In the genomic region with DNA sequence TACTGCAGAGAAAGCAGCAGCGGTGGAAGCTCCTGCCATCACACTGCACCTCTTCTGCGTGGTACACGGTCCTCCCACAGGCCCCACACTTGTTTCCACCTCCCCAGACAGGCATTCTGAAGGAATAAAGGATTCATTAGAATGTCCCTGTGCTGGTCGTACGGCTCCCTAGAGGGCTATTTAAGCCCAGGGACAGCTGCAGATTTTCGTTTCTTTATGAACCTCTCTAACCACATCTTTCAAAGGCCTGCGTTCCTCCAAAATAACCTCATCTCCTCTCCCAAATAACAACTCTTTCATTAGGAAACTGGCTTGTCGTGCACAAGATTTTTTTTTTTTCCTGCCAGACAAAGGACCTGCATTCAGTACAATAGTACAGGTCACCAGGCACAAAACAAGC, we compare ENCODE assay signal across 16 cellular contexts. TPM values are rescaled to one million over a fixed set of nuclear protein-coding genes. Genes with fewer than 3 reads are reported as not detected.
DNase-seq lines count a peak whose midpoint lies in the region; ATAC-seq and TF ChIP-seq lines count a peak whose summit lies in the region.
"Had no signal": no experiment of that assay in that cellular context is flagged by ENCODE, and none has a peak within 500 bp of the region (broad histone marks: within the 10 kb centered on the region; RNA-seq: fewer than 3 reads in every experiment).

No MANE protein-coding gene starts in this region.

- H3K9me3 ChIP-seq in neural progenitor cell (ENCODE audit: low read depth) = no peaks in the 10 kb centered on the region
- H3K9me3 ChIP-seq: heart right ventricle, lower lobe of right lung had no signal

- H3K27ac Mint-ChIP-seq in chondrocyte (ENCODE audit: unreplicated experiment) (peak overlapping the region; percentile 92), neural progenitor cell (peak overlapping the region; percentile 98)
- H3K27ac Mint-ChIP-seq: activated CD4-positive, alpha-beta T cell treated with anti-CD3 and anti-CD28 coated beads, Interleukin-2, amount 10 ng/mL, durations not matched to agents 24 days and 14 days; activated T-helper 17 cell treated with anti-CD3 and anti-CD28 coated beads, Interleukin-2, amount 50 U/mL, for 72 hours had no signal

- no peak overlapping the region for H2AFZ ChIP-seq in neural progenitor cell (replicated peaks)

- H3K36me3 ChIP-seq in neural progenitor cell = peaks cover 6% of the 10 kb centered on the region

- H3K36me3 Mint-ChIP-seq in chondrocyte (ENCODE audit: low read depth) (peaks cover 24% of the 10 kb centered on the region), neural progenitor cell (peaks cover 47% of the 10 kb centered on the region)

- no peak overlapping the region for H3K9ac ChIP-seq in neural progenitor cell

- H3F3A ChIP-seq in neural progenitor cell (ENCODE audit: low read depth) = peaks cover 34% of the 10 kb centered on the region

- H3K27me3 Mint-ChIP-seq in chondrocyte (ENCODE audit: low read depth) = no peaks in the 10 kb centered on the region
- peaks cover 3% of the 10 kb centered on the region for H3K27me3 Mint-ChIP-seq in neural progenitor cell (ENCODE audit: insufficient read depth, low read depth)

- peaks cover 10% of the 10 kb centered on the region for H4K20me1 ChIP-seq in neural progenitor cell (ENCODE audit: low read depth)

- H3K79me2 ChIP-seq in neural progenitor cell (ENCODE audit: low read depth) = peaks cover 75% of the 10 kb centered on the region

- H3K4me1 ChIP-seq in neural progenitor cell = peaks cover 60% of the 10 kb centered on the region
- H3K4me1 ChIP-seq: lower lobe of right lung had no signal

- H3K27me3 ChIP-seq in neural progenitor cell = no peaks in the 10 kb centered on the region
- H3K27me3 ChIP-seq: heart right ventricle had no signal

- DNase-seq in DMS 273 (lab: John Stamatoyannopoulos, UW; ENCODE audit: unreplicated experiment) (peak; percentile 35), NCI-H2171 (lab: John Stamatoyannopoulos, UW) (peak; percentile 18), chondrocyte (ENCODE audit: low spot score) (no peak), neural progenitor cell (ENCODE audit: low spot score) (peak; percentile 79), mucosa of gallbladder (ENCODE audit: low spot score) (no peak), HCEC 1CT (no peak), KG1 (lab: John Stamatoyannopoulos, UW) (no peak)
- DNase-seq: activated CD4-positive, alpha-beta T cell treated with anti-CD3 and anti-CD28 coated beads, Interleukin-2, amount 10 ng/mL, durations not matched to agents 24 days and 14 days; aorta; heart right ventricle; lower lobe of right lung; stimulated activated CD4-positive, alpha-beta T cell treated with anti-CD3 and anti-CD28 coated beads, Interleukin-4, amount 100 ng/mL, for 4 hours; stimulated activated naive CD8-positive, alpha-beta T cell treated with anti-CD3 and anti-CD28 coated beads, Interleukin-15, Interleukin-2, amounts not matched to agents 100 U/mL and 50 U/mL, for 24 hours had no signal

- no peak for ATAC-seq in HG03159 (IDR thresholded peaks at IDR 0.05; ENCODE audit: unreplicated experiment)
- ATAC-seq: activated T-helper 17 cell treated with anti-CD3 and anti-CD28 coated beads, Interleukin-2, amount 50 U/mL, for 72 hours; heart right ventricle; lower lobe of right lung; stimulated activated naive CD8-positive, alpha-beta T cell treated with anti-CD3 and anti-CD28 coated beads, Interleukin-15, Interleukin-2, amounts not matched to agents 100 U/mL and 50 U/mL, for 24 hours had no signal

- peak overlapping the region; percentile 96 for H3K27ac ChIP-seq in neural progenitor cell
- H3K27ac ChIP-seq: C4-2B, heart right ventricle, lower lobe of right lung had no signal

- H3K9me3 Mint-ChIP-seq in chondrocyte (ENCODE audit: low read depth) (no peaks in the 10 kb centered on the region), neural progenitor cell (peaks cover 14% of the 10 kb centered on the region)
- H3K9me3 Mint-ChIP-seq: activated CD4-positive, alpha-beta T cell treated with anti-CD3 and anti-CD28 coated beads, Interleukin-2, amount 10 ng/mL, durations not matched to agents 24 days and 14 days; activated T-helper 17 cell treated with anti-CD3 and anti-CD28 coated beads, Interleukin-2, amount 50 U/mL, for 72 hours had no signal

- TF ChIP-seq CTCF in chondrocyte (IDR thresholded peaks at IDR 0.05) = no peak
- TF ChIP-seq CTCF in neural progenitor cell (IDR thresholded peaks at IDR 0.05) = no peak

- H3K4me2 ChIP-seq in neural progenitor cell = peak overlapping the region; percentile 65

- H3K4me3 Mint-ChIP-seq in chondrocyte (ENCODE audit: unreplicated experiment) (peak overlapping the region; percentile 2), neural progenitor cell (peak overlapping the region; percentile 72)
- H3K4me3 Mint-ChIP-seq: activated CD4-positive, alpha-beta T cell treated with anti-CD3 and anti-CD28 coated beads, Interleukin-2, amount 10 ng/mL, durations not matched to agents 24 days and 14 days; activated T-helper 17 cell treated with anti-CD3 and anti-CD28 coated beads, Interleukin-2, amount 50 U/mL, for 72 hours had no signal

- H3K4me3 ChIP-seq in neural progenitor cell = peak overlapping the region; percentile 26
- H3K4me3 ChIP-seq: heart right ventricle, lower lobe of right lung had no signal

- H3K4me1 Mint-ChIP-seq in chondrocyte (ENCODE audit: low read depth) (peaks cover 83% of the 10 kb centered on the region), neural progenitor cell (peaks cover 51% of the 10 kb centered on the region)
- H3K4me1 Mint-ChIP-seq: activated CD4-positive, alpha-beta T cell treated with anti-CD3 and anti-CD28 coated beads, Interleukin-2, amount 10 ng/mL, durations not matched to agents 24 days and 14 days; activated T-helper 17 cell treated with anti-CD3 and anti-CD28 coated beads, Interleukin-2, amount 50 U/mL, for 72 hours had no signal

RNA-seq across cellular contexts. Expression of a gene that starts 12.7 kb away (rescaled TPM):
- total RNA-seq in chondrocyte = 204 to 240 TPM (median 215 TPM) in 3 replicates
- 353 and 405 TPM in 2 replicates for total RNA-seq in neural progenitor cell (ENCODE audit: low replicate concordance)
- total RNA-seq in mucosa of gallbladder = 53.7 TPM

Comparison
In these comparisons a context has a peak if more than half of its experiments do, and no peak if none do; other contexts are left out.
1. DNase-seq: peak in DMS 273 (single experiment), NCI-H2171 (single experiment) and neural progenitor cell (single experiment); none in chondrocyte (single experiment), mucosa of gallbladder (single experiment), HCEC 1CT (single experiment) and KG1 (single experiment).